In the genomic region with DNA sequence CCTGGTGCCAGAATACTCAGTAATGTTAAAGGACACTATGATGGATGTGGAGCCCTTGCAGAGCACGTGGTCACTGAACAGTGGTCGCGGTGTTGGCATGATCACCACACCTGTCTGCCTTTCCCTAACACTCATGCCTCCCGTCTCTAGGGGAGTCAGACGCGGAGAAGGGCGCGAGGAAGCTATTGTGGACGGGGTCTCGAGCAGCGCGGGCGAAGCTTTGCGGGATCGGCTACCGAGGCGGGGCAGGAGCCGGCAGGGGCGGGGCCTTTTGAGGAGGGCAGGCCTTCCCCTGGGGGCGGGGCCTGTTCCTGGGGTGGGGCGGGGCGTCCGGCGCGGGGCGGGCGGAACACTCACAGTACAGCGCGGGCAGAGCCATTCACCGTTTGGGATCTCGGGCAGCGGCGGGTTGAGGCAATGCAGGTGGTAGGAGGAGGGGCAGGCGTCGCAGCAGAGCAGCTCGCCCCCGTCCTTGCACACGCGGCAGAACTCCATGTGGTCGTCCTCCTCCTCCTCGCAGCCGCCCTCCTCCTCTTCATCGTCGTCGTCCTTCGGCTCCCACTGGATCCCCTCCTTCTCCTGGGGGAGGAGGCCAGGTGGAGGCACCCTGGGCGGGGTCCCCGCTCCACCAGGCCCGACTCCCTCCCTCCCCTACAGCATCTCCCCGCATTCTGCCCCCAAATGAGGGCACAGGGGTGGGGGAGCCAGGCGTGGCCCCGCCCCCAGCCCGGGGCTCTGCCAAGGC, we compare ENCODE assay signal across 8 cellular contexts. TPM values are rescaled to one million over a fixed set of nuclear protein-coding genes. Genes with fewer than 3 reads are reported as not detected.
DNase-seq lines count a peak whose midpoint lies in the region; ATAC-seq and TF ChIP-seq lines count a peak whose summit lies in the region.

No MANE protein-coding gene starts in this region.

- no peak for TF ChIP-seq EP300 in stomach (IDR thresholded peaks at IDR 0.05)

- peak overlapping the region; percentile 69 to 75 (median 70) for H3K4me3 Mint-ChIP-seq in nephron

- ATAC-seq in HG02798 (IDR thresholded peaks at IDR 0.05; ENCODE audit: poor library complexity, unreplicated experiment): no peak

- H3K9me3 Mint-ChIP-seq in nephron: peaks cover 3% of the 10 kb centered on the region

- H3K9me3 ChIP-seq in stomach: no peaks in the 10 kb centered on the region

- no peaks in the 10 kb centered on the region for H4K20me1 ChIP-seq in KMS-11 (ENCODE audit: insufficient read depth)

- peaks cover 42% of the 10 kb centered on the region for H3K27me3 Mint-ChIP-seq in nephron (ENCODE audit: low read depth)

- WGBS in stomach, 5 donors: 2 to 11% (median 6%) methylated on average over 21 to 53 of the region's 53 CpGs

- TF ChIP-seq POLR2A in stomach (IDR thresholded peaks at IDR 0.05): no peak

- H3K36me3 ChIP-seq in KMS-11 (ENCODE audit: insufficient read depth): no peaks in the 10 kb centered on the region
- H3K36me3 ChIP-seq in stomach: no peaks in the 10 kb centered on the region

- TF ChIP-seq CTCF in KMS-11 (conservative IDR thresholded peaks at IDR 0.05; ENCODE audit: low read depth, low read length) (no peak), nephron (IDR thresholded peaks at IDR 0.05; ENCODE audit: unreplicated experiment in 3 of 3) (no peak), stomach (IDR thresholded peaks at IDR 0.05) (no peak)

- H3K27ac ChIP-seq in KMS-11: no peak overlapping the region
- no peak overlapping the region for H3K27ac ChIP-seq in stomach

- peaks cover 15% of the 10 kb centered on the region for H3K4me1 Mint-ChIP-seq in nephron

- H3K4me3 ChIP-seq in KMS-11 (IDR thresholded peaks at IDR 0.05; ENCODE audit: insufficient read depth, low read depth, low read length): no peak overlapping the region
- peak overlapping the region in 3 of 4 donors; percentile 18 to 33 (median 22) for H3K4me3 ChIP-seq in stomach

- H3K36me3 Mint-ChIP-seq in nephron (ENCODE audit: low read depth): no peaks in the 10 kb centered on the region

- H3K4me2 ChIP-seq in KMS-11: peak overlapping the region; percentile 60

- DNase-seq in AG08396 (ENCODE audit: low spot score): peak; percentile 77
- peak; percentile 73 to 74 for DNase-seq in activated CD4-positive, alpha-beta T cell treated with anti-CD3 and anti-CD28 coated beads, Interleukin-2, amount 50 U/mL, for 48 hours
- peak; percentile 39 for DNase-seq in dermis blood vessel endothelial cell
- DNase-seq in stomach: peak; percentile 57
- DNase-seq in NCI-H524 treated with DMSO at 0.1 percent for 48 hours (lab: John Stamatoyannopoulos, UW): no peak

- H3K27ac Mint-ChIP-seq in nephron: no peak overlapping the region

- H3K9ac ChIP-seq in KMS-11: no peak overlapping the region

- intact Hi-C loops in stomach (cut with DNase I; ENCODE audit: low total_unique reads): no loop called here

- peaks cover 4% of the 10 kb centered on the region for H3K4me1 ChIP-seq in KMS-11 (ENCODE audit: low read depth, poor library complexity, severe bottlenecking)
- peaks cover 8 to 12% (median 10%) of the 10 kb centered on the region in 4 donors for H3K4me1 ChIP-seq in stomach

- H3K79me2 ChIP-seq in KMS-11 (ENCODE audit: insufficient read depth, low read depth): no peaks in the 10 kb centered on the region

- H3K27me3 ChIP-seq in KMS-11 (ENCODE audit: insufficient read depth, low read depth) (peaks cover 95% of the 10 kb centered on the region), stomach (peaks cover 0 to 53% (median 37%) of the 10 kb centered on the region in 3 donors)

- H2AFZ ChIP-seq in KMS-11 (ENCODE audit: low read depth): peak overlapping the region; percentile 57

RNA-seq across cellular contexts. Expression of a gene that starts 31.5 kb away (rescaled TPM):
- total RNA-seq in dermis blood vessel endothelial cell (under 0.01 TPM in 1 of 2 replicates, not detected in the other), stomach (under 1 TPM in 4 of 5 donors, not detected in 1; 0.29 to 0.92 (median 0.37) TPM)
- polyA plus RNA-seq in stomach: under 1 TPM; 0.06 to 0.83 (median 0.15) TPM

RNA-seq across cellular contexts. Expression of a gene that starts 50.7 kb away (rescaled TPM):
- total RNA-seq in dermis blood vessel endothelial cell (124 and 146 TPM in 2 replicates), stomach (100 to 1,000 TPM; 103 to 301 (median 166) TPM)
- polyA plus RNA-seq in stomach: 100 to 1,000 TPM; 343 to 718 (median 413) TPM

RNA-seq across cellular contexts. Expression of a gene that starts 57.2 kb away (rescaled TPM):
- total RNA-seq in dermis blood vessel endothelial cell (3.4 and 37.6 TPM in 2 replicates), stomach (100 to 1,000 TPM in 1 of 5 donors, 10 to 100 TPM in 4; 11.9 to 112 (median 69.4) TPM)
- polyA plus RNA-seq in stomach: 10 to 100 TPM in 1 of 3 donors, 1 to 10 TPM in 2; 1.5 to 17.5 (median 3.9) TPM
